ENCODE assay signal across 20 cellular contexts in genomic region chr13:24355103-24355502, GRCh38. TPM values are rescaled to one million over a fixed set of nuclear protein-coding genes. Genes with fewer than 3 reads are reported as not detected.
DNase-seq lines count a peak whose midpoint lies in the region; ATAC-seq, FAIRE-seq and TF ChIP-seq lines count a peak whose summit lies in the region.
"Had no signal": no experiment of that assay in that cellular context is flagged by ENCODE, and none has a peak within 500 bp of the region (broad histone marks: within the 10 kb centered on the region; RNA-seq: fewer than 3 reads in every experiment).

No MANE protein-coding gene starts in this region.

- H4K8ac ChIP-seq in mesendoderm (ENCODE audit: low read depth, low read length) = no peak overlapping the region

- H3K79me2 ChIP-seq in mesendoderm (ENCODE audit: control insufficient read depth, insufficient read depth, low read length) = no peaks in the 10 kb centered on the region

- H3K4me1 ChIP-seq in mesendoderm (ENCODE audit: control insufficient read depth, low read depth, low read length) (no peaks in the 10 kb centered on the region), BE2C (no peaks in the 10 kb centered on the region)

- H3K36me3 ChIP-seq in bronchial epithelial cell (ENCODE audit: control insufficient read depth, insufficient read depth, low read length) (no peaks in the 10 kb centered on the region), mesendoderm (ENCODE audit: control insufficient read depth, insufficient read depth, low read length) (no peaks in the 10 kb centered on the region), BE2C (no peaks in the 10 kb centered on the region)

- no peak overlapping the region for H3K27ac ChIP-seq in mesendoderm (ENCODE audit: low read depth, low read length)
- H3K27ac ChIP-seq: 22Rv1, HL-60 had no signal

- no peak overlapping the region for H2BK15ac ChIP-seq in mesendoderm (replicated peaks; ENCODE audit: low read depth)

- H3K27me3 Mint-ChIP-seq in activated CD8-positive, alpha-beta T cell treated with anti-CD3 and anti-CD28 coated beads, Interleukin-2, amount 10 ng/mL, durations not matched to agents 7 days and 5 days (ENCODE audit: low read depth) = no peaks in the 10 kb centered on the region
- no peaks in the 10 kb centered on the region for H3K27me3 Mint-ChIP-seq in activated CD8-positive, alpha-beta T cell treated with anti-CD3 and anti-CD28 coated beads for 36 hours
- H3K27me3 Mint-ChIP-seq: CD4-positive, alpha-beta T cell had no signal

- intact Hi-C loops in activated CD8-positive, alpha-beta T cell treated with anti-CD3 and anti-CD28 coated beads for 36 hours (cut with micrococcal nuclease) = no loop called here

- H3K4me3 ChIP-seq in bronchial epithelial cell (ENCODE audit: low read depth, low read length) (no peak overlapping the region), mesendoderm (ENCODE audit: low read length) (no peak overlapping the region), BE2C (ENCODE audit: low read depth, low read length) (no peak overlapping the region)

- H2BK120ac ChIP-seq in mesendoderm (ENCODE audit: low read depth, low read length) = no peak overlapping the region

- H3K18ac ChIP-seq in mesendoderm (ENCODE audit: low read length) = no peak overlapping the region

- H3K4me3 Mint-ChIP-seq in activated CD8-positive, alpha-beta T cell treated with anti-CD3 and anti-CD28 coated beads, Interleukin-2, amount 10 ng/mL, durations not matched to agents 7 days and 5 days = no peak overlapping the region
- H3K4me3 Mint-ChIP-seq in activated CD8-positive, alpha-beta T cell treated with anti-CD3 and anti-CD28 coated beads for 36 hours = no peak overlapping the region
- H3K4me3 Mint-ChIP-seq in stimulated activated effector memory CD8-positive, alpha-beta T cell treated with anti-CD3 and anti-CD28 coated beads, Interleukin-12 subunit alpha, Interleukin-12 subunit beta, amount 100 ng/mL, for 72 hours = no peak overlapping the region
- H3K4me3 Mint-ChIP-seq: CD4-positive, alpha-beta T cell; H9 had no signal

- H2AK5ac ChIP-seq in mesendoderm (ENCODE audit: low read length) = no peak overlapping the region

- H4K5ac ChIP-seq in mesendoderm (ENCODE audit: low read length) = no peak overlapping the region

- H2BK5ac ChIP-seq in mesendoderm (ENCODE audit: low read length) = no peak overlapping the region

- H3K27me3 ChIP-seq in bronchial epithelial cell (ENCODE audit: control insufficient read depth, insufficient read depth, low read length) (no peaks in the 10 kb centered on the region), mesendoderm (ENCODE audit: insufficient read depth, low read length, poor library complexity) (no peaks in the 10 kb centered on the region), BE2C (no peaks in the 10 kb centered on the region)

- no peaks in the 10 kb centered on the region for H3K9me3 Mint-ChIP-seq in activated CD8-positive, alpha-beta T cell treated with anti-CD3 and anti-CD28 coated beads, Interleukin-2, amount 10 ng/mL, durations not matched to agents 7 days and 5 days (ENCODE audit: insufficient read depth)
- H3K9me3 Mint-ChIP-seq in activated CD8-positive, alpha-beta T cell treated with anti-CD3 and anti-CD28 coated beads for 36 hours = no peaks in the 10 kb centered on the region
- no peaks in the 10 kb centered on the region for H3K9me3 Mint-ChIP-seq in stimulated activated effector memory CD8-positive, alpha-beta T cell treated with anti-CD3 and anti-CD28 coated beads, Interleukin-12 subunit alpha, Interleukin-12 subunit beta, amount 100 ng/mL, for 72 hours
- H3K9me3 Mint-ChIP-seq: CD4-positive, alpha-beta T cell; H9 had no signal

- no peak for TF ChIP-seq CTCF in activated CD8-positive, alpha-beta T cell treated with anti-CD3 and anti-CD28 coated beads for 36 hours (IDR thresholded peaks at IDR 0.05)
- TF ChIP-seq CTCF in bronchial epithelial cell (IDR thresholded peaks at IDR 0.05; ENCODE audit: insufficient read depth, low read length, severe bottlenecking) = no peak
- TF ChIP-seq CTCF in BE2C (IDR thresholded peaks at IDR 0.05; ENCODE audit: low read depth, low read length) = no peak

- CTCF ChIA-PET in activated CD8-positive, alpha-beta T cell treated with anti-CD3 and anti-CD28 coated beads, Interleukin-2, amount 10 ng/mL, durations not matched to agents 7 days and 5 days (lab: Charles Lee) = no interaction called here
- CTCF ChIA-PET in activated CD8-positive, alpha-beta T cell treated with anti-CD3 and anti-CD28 coated beads for 36 hours (lab: Charles Lee) = no interaction called here

- no peaks in the 10 kb centered on the region for H3K4me1 Mint-ChIP-seq in activated CD8-positive, alpha-beta T cell treated with anti-CD3 and anti-CD28 coated beads, Interleukin-2, amount 10 ng/mL, durations not matched to agents 7 days and 5 days (ENCODE audit: low read depth)
- no peaks in the 10 kb centered on the region for H3K4me1 Mint-ChIP-seq in activated CD8-positive, alpha-beta T cell treated with anti-CD3 and anti-CD28 coated beads for 36 hours (ENCODE audit: low read depth)
- no peaks in the 10 kb centered on the region for H3K4me1 Mint-ChIP-seq in stimulated activated effector memory CD8-positive, alpha-beta T cell treated with anti-CD3 and anti-CD28 coated beads, Interleukin-12 subunit alpha, Interleukin-12 subunit beta, amount 100 ng/mL, for 72 hours
- H3K4me1 Mint-ChIP-seq: H9 had no signal

- H3K9me3 ChIP-seq in BE2C = 0 out of 2 replicates have a peak, but pooled peaks cover 3% of the 10 kb centered on the region

- WGBS in mesendoderm (ENCODE audit: extremely low coverage, insufficient coverage, low lambda C conversion rate) = no CpG with 5 or more reads among the region's 13 CpGs

- H3K23ac ChIP-seq in mesendoderm (ENCODE audit: low read length) = no peak overlapping the region

- H3K27ac Mint-ChIP-seq in activated CD8-positive, alpha-beta T cell treated with anti-CD3 and anti-CD28 coated beads, Interleukin-2, amount 10 ng/mL, durations not matched to agents 7 days and 5 days = no peak overlapping the region
- H3K27ac Mint-ChIP-seq in activated CD8-positive, alpha-beta T cell treated with anti-CD3 and anti-CD28 coated beads for 36 hours = no peak overlapping the region
- H3K27ac Mint-ChIP-seq in stimulated activated effector memory CD8-positive, alpha-beta T cell treated with anti-CD3 and anti-CD28 coated beads, Interleukin-12 subunit alpha, Interleukin-12 subunit beta, amount 100 ng/mL, for 72 hours = no peak overlapping the region
- H3K27ac Mint-ChIP-seq: CD4-positive, alpha-beta T cell; H9 had no signal

- no peak overlapping the region for H3K9ac ChIP-seq in mesendoderm (ENCODE audit: low read length)

- FAIRE-seq in bronchial epithelial cell (lab: Jason Lieb, UNC) = peak; percentile 76
- FAIRE-seq: D721Med, G401.6 had no signal

- POLR2A ChIA-PET in activated CD8-positive, alpha-beta T cell treated with anti-CD3 and anti-CD28 coated beads, Interleukin-2, amount 10 ng/mL, durations not matched to agents 7 days and 5 days (lab: Charles Lee) = no interaction called here
- POLR2A ChIA-PET in activated CD8-positive, alpha-beta T cell treated with anti-CD3 and anti-CD28 coated beads for 36 hours (lab: Charles Lee) = no interaction called here

- H3K4me2 ChIP-seq in mesendoderm (ENCODE audit: low read length) = no peak overlapping the region

- H3K4ac ChIP-seq in mesendoderm (ENCODE audit: low read depth, low read length) = no peak overlapping the region

- H3K79me1 ChIP-seq in mesendoderm (ENCODE audit: low read length) = no peaks in the 10 kb centered on the region

- no peak for DNase-seq in activated CD8-positive, alpha-beta T cell treated with anti-CD3 and anti-CD28 coated beads, Interleukin-2, amount 10 ng/mL, durations not matched to agents 7 days and 5 days
- no peak for DNase-seq in activated CD8-positive, alpha-beta T cell treated with anti-CD3 and anti-CD28 coated beads for 36 hours
- DNase-seq in bronchial epithelial cell (ENCODE audit: low read depth) = no peak
- peak; percentile 5 for DNase-seq in mesendoderm
- DNase-seq in stimulated activated effector memory CD8-positive, alpha-beta T cell treated with anti-CD3 and anti-CD28 coated beads, Interleukin-12 subunit alpha, Interleukin-12 subunit beta, amount 100 ng/mL, for 72 hours (ENCODE audit: low spot score in 2 of 2) = no peak
- no peak for DNase-seq in BE2C
- DNase-seq in D341Med (ENCODE audit: low spot score) = no peak
- DNase-seq: AML-193; C1 segment of cervical spinal cord; CD4-positive, alpha-beta T cell; DMS153; DMS79 treated with DMSO at 0.1 percent for 48 hours; EL; GOT3; H9 had no signal

- H3K36me3 Mint-ChIP-seq in activated CD8-positive, alpha-beta T cell treated with anti-CD3 and anti-CD28 coated beads, Interleukin-2, amount 10 ng/mL, durations not matched to agents 7 days and 5 days (ENCODE audit: low read depth) = no peaks in the 10 kb centered on the region
- H3K36me3 Mint-ChIP-seq in activated CD8-positive, alpha-beta T cell treated with anti-CD3 and anti-CD28 coated beads for 36 hours (ENCODE audit: low read depth) = no peaks in the 10 kb centered on the region
- no peaks in the 10 kb centered on the region for H3K36me3 Mint-ChIP-seq in stimulated activated effector memory CD8-positive, alpha-beta T cell treated with anti-CD3 and anti-CD28 coated beads, Interleukin-12 subunit alpha, Interleukin-12 subunit beta, amount 100 ng/mL, for 72 hours

- peak; percentile 49 for ATAC-seq in activated CD8-positive, alpha-beta T cell treated with anti-CD3 and anti-CD28 coated beads, Interleukin-2, amount 10 ng/mL, durations not matched to agents 7 days and 5 days
- no peak for ATAC-seq in activated CD8-positive, alpha-beta T cell treated with anti-CD3 and anti-CD28 coated beads for 36 hours
- peak; percentile 9 for ATAC-seq in stimulated activated effector memory CD8-positive, alpha-beta T cell treated with anti-CD3 and anti-CD28 coated beads, Interleukin-12 subunit alpha, Interleukin-12 subunit beta, amount 100 ng/mL, for 72 hours
- ATAC-seq in HG02852 (IDR thresholded peaks at IDR 0.05; ENCODE audit: unreplicated experiment) = no peak

- no peak overlapping the region for H3K56ac ChIP-seq in mesendoderm (ENCODE audit: low read length)

RNA-seq across cellular contexts. Expression of gene C1QTNF9, which starts 45.7 kb away (rescaled TPM):
- total RNA-seq in activated CD8-positive, alpha-beta T cell treated with anti-CD3 and anti-CD28 coated beads, Interleukin-2, amount 10 ng/mL, durations not matched to agents 7 days and 5 days = not detected
- total RNA-seq in activated CD8-positive, alpha-beta T cell treated with anti-CD3 and anti-CD28 coated beads for 36 hours = not detected
- total RNA-seq in bronchial epithelial cell = not detected in 2 replicates
- not detected for polyA plus RNA-seq in mesendoderm (2013, experiment 1 of 2)
- 0.03 TPM for polyA plus RNA-seq in mesendoderm (2013, experiment 2 of 2)
- not detected for polyA plus RNA-seq in BE2C (2012; ENCODE audit: insufficient read depth, insufficient read length, low read depth)
- total RNA-seq: CD4-positive, alpha-beta T cell; H9 had no signal

Comparison
In these comparisons a context has a peak if more than half of its experiments do, and no peak if none do; other contexts are left out.
1. ATAC-seq: peak in activated CD8-positive, alpha-beta T cell treated with anti-CD3 and anti-CD28 coated beads, Interleukin-2, amount 10 ng/mL, durations not matched to agents 7 days and 5 days (single experiment) and stimulated activated effector memory CD8-positive, alpha-beta T cell treated with anti-CD3 and anti-CD28 coated beads, Interleukin-12 subunit alpha, Interleukin-12 subunit beta, amount 100 ng/mL, for 72 hours (single experiment); none in activated CD8-positive, alpha-beta T cell treated with anti-CD3 and anti-CD28 coated beads for 36 hours (single experiment) and HG02852 (single experiment).